In genomic region chrX:135629342-135629741, GRCh38 we compare ENCODE assay signal across 16 cellular contexts.
DNase-seq lines count a peak whose midpoint lies in the region; ATAC-seq and TF ChIP-seq lines count a peak whose summit lies in the region.
"Had no signal": no experiment of that assay in that cellular context is flagged by ENCODE, and none has a peak within 500 bp of the region (broad histone marks: within the 10 kb centered on the region; RNA-seq: fewer than 3 reads in every experiment).

No MANE protein-coding gene starts in this region.

- intact Hi-C loops in left colon (cut with DNase I, micrococcal nuclease) (no loop called here), mucosa of descending colon (cut with DNase I, micrococcal nuclease) (no loop called here)

- no peaks in the 10 kb centered on the region for H3K36me3 ChIP-seq in mucosa of descending colon (ENCODE audit: low read depth)
- H3K36me3 ChIP-seq: BLaER1 had no signal

- no peak for TF ChIP-seq CTCF in mucosa of descending colon (IDR thresholded peaks at IDR 0.05)

- no peak overlapping the region for H3K4me3 ChIP-seq in mucosa of descending colon
- H3K4me3 ChIP-seq: BLaER1, GM23338 had no signal

- no peaks in the 10 kb centered on the region for H3K9me3 ChIP-seq in mucosa of descending colon
- H3K9me3 ChIP-seq: BLaER1, Caco-2 had no signal

- peak; percentile 7 for DNase-seq in DMS53 (lab: John Stamatoyannopoulos, UW)
- DNase-seq in DMS53 treated with DMSO at 0.1 percent for 48 hours (lab: John Stamatoyannopoulos, UW; ENCODE audit: unreplicated experiment), result no peak
- DNase-seq in left colon, result no peak
- peak in 1 of 3 donors; percentile 1 for DNase-seq in mucosa of descending colon
- DNase-seq in NCI-H82 treated with DMSO at 0.1 percent for 48 hours (lab: John Stamatoyannopoulos, UW; ENCODE audit: unreplicated experiment), result no peak
- DNase-seq: CD4-positive, CD25-positive, alpha-beta regulatory T cell; CD8-positive, alpha-beta T cell; DMS153; DMS79 treated with DMSO at 0.1 percent for 48 hours; H9 had no signal

- no peaks in the 10 kb centered on the region for H3K4me1 ChIP-seq in mucosa of descending colon (ENCODE audit: low read depth)
- H3K4me1 ChIP-seq: BLaER1, Caco-2 had no signal

- ATAC-seq in left colon (peak; percentile 87), mucosa of descending colon (peak; percentile 85), HG03457 (IDR thresholded peaks at IDR 0.05; ENCODE audit: unreplicated experiment) (no peak), GM19328 (IDR thresholded peaks at IDR 0.05; ENCODE audit: unreplicated experiment) (no peak)
- ATAC-seq: CD8-positive, alpha-beta T cell; GM23338; HCT116 had no signal

Comparison
In these comparisons a context has a peak if more than half of its experiments do, and no peak if none do; other contexts are left out.
1. ATAC-seq: peak in left colon (single experiment) and mucosa of descending colon (single experiment); none in HG03457 (single experiment) and GM19328 (single experiment).